In the genomic region with DNA sequence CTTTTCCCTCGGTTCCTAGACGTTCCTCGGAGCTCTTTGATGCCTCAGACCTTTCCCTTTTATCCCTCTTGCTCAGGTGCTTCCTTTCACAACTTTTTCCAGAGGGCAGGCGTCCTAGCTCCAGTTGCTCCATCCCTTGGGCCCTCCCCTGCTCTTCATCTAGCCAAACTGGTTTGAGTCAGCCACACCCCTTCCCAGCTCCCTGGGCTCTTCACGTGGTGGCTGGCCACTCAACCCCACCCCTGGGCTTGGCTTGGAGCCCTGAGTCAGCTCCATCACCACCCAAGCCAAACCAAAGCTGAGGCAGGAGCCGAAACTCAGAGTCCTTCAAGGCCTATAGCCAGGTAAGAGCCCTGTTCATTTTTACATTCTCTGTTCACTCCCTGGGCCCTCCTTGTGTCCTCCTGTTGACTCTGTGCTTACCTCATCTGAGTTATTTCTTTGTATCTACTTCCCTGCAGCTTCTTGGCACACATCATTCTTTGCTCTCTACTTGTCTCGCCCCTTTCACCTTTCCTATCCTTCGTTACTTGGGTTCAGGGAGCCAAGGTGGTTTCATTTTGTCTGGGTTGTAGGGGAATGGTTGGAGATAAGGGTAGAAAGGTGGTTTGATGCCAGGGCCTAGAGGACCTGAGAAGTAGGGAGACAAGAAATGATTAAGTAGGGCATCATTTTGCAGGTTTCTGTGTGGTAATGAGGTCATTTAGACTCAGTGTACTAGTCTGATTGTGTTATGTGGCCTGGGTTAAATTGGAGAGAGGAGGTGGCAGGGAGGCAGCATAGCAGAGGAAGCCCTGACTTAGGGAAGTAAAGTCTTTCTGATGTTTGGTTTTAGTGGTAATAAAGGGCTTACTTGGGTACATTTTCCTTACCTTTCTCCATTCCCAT, we compare ENCODE assay signal across 1 cellular context.
TF ChIP-seq lines count a peak whose summit lies in the region.

No MANE protein-coding gene starts in this region.

TF ChIP-seq in HepG2, 621 proteins besides CTCF, POLR2A, EP300 and RAD21:
- TF ChIP-seq ZKSCAN8 (CRISPR knock-in tag; IDR thresholded peaks at IDR 0.05; ENCODE audit: borderline replicate concordance) (no peak), ZNF776 (CRISPR knock-in tag; IDR thresholded peaks at IDR 0.05) (no peak), AGO2 (optimal IDR thresholded peaks at IDR 0.05; ENCODE audit: low read depth, low read length) (peak; percentile 58), HNF4A (CRISPR knock-in tag; IDR thresholded peaks at IDR 0.05) (no peak), ZNF687 (CRISPR knock-in tag; IDR thresholded peaks at IDR 0.05) (peak; percentile 24; the same call in 1 of the 2 replicates), RBM22 (optimal IDR thresholded peaks at IDR 0.05; ENCODE audit: low read length) (peak; percentile 37), HNF1B (CRISPR knock-in tag; IDR thresholded peaks at IDR 0.05) (0 out of 2 replicates have a peak, but pooled peaks have one; percentile 26), MBD4 (IDR thresholded peaks at IDR 0.05; ENCODE audit: borderline replicate concordance, low read length) (0 out of 2 replicates have a peak, but pooled peaks have one; percentile 15)
- TF ChIP-seq, protein P1, sequence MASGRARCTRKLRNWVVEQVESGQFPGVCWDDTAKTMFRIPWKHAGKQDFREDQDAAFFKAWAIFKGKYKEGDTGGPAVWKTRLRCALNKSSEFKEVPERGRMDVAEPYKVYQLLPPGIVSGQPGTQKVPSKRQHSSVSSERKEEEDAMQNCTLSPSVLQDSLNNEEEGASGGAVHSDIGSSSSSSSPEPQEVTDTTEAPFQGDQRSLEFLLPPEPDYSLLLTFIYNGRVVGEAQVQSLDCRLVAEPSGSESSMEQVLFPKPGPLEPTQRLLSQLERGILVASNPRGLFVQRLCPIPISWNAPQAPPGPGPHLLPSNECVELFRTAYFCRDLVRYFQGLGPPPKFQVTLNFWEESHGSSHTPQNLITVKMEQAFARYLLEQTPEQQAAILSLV (CRISPR knock-in tag; IDR thresholded peaks at IDR 0.05; ENCODE audit: borderline replicate concordance): no peak
